Comparison of ENCODE assay signal across 18 cellular contexts in the genomic region with DNA sequence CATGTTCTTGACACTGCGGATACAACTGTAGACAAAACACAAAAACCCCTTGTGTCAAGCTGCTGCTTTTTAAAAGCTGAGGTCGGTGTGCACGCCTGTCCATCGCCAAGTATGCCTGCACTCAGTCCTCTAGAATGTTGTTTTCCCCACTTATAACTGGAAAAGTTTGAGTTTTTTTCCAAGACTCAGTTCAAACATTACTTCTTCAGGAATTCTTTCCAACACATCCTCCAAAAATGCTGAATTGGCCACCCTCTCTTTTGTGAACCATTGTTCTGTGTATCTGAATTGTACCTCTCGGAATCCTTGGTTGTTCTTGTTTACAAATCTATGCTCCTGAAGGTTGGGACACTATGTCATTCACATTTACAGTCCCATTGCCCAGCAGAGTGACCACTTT.
"Had no signal": no experiment of that assay in that cellular context is flagged by ENCODE, and none has a peak within 500 bp of the region (broad histone marks: within the 10 kb centered on the region; RNA-seq: fewer than 3 reads in every experiment).

No MANE protein-coding gene starts in this region.

- H3K27ac ChIP-seq: brain microvascular endothelial cell, cardiac muscle cell had no signal

- ATAC-seq: activated CD4-positive, CD25-positive, alpha-beta regulatory T cell treated with anti-CD3 and anti-CD28 coated beads, Interleukin-2, amount 50 U/mL, for 24 hours; activated CD8-positive, alpha-beta T cell treated with anti-CD3 and anti-CD28 coated beads, Interleukin-2, amount 10 ng/mL, durations not matched to agents 7 days and 5 days had no signal

- H3K27ac Mint-ChIP-seq: activated CD8-positive, alpha-beta T cell treated with anti-CD3 and anti-CD28 coated beads, Interleukin-2, amount 10 ng/mL, durations not matched to agents 7 days and 5 days; T-helper 1 cell treated with Interleukin-12 subunit alpha and Interleukin-12 subunit beta and Interleukin-4 antibody, amounts not matched to agents 30 μg/mL and 1 μg/mL, for 36 hours had no signal

- DNase-seq: activated CD4-positive, alpha-beta T cell treated with anti-CD3 and anti-CD28 coated beads for 4 hours; activated CD8-positive, alpha-beta memory T cell treated with anti-CD3 and anti-CD28 coated beads, Interleukin-2, amount 50 U/mL, for 48 hours; activated CD8-positive, alpha-beta T cell treated with anti-CD3 and anti-CD28 coated beads, Interleukin-2, amount 10 ng/mL, durations not matched to agents 7 days and 5 days; activated naive CD4-positive, alpha-beta T cell treated with anti-CD3 and anti-CD28 coated beads, Interleukin-2, amount 50 U/mL, for 16 hours; activated T-cell treated with anti-CD3 and anti-CD28 coated beads, Interleukin-2, amount 50 U/mL, for 1 hour; aorta; brain microvascular endothelial cell; Karpas-422; MM.1S; NCI-H1105; NCI-H1436; NCI-H1694 treated with DMSO at 0.1 percent for 48 hours; NCI-H2029 treated with DMSO at 0.1 percent for 48 hours; NCI-H524; SHP77 had no signal

- H3K36me3 ChIP-seq: cardiac muscle cell had no signal

- H3K4me3 Mint-ChIP-seq: activated CD8-positive, alpha-beta T cell treated with anti-CD3 and anti-CD28 coated beads, Interleukin-2, amount 10 ng/mL, durations not matched to agents 7 days and 5 days; T-helper 1 cell treated with Interleukin-12 subunit alpha and Interleukin-12 subunit beta and Interleukin-4 antibody, amounts not matched to agents 30 μg/mL and 1 μg/mL, for 36 hours had no signal

- H3K27me3 ChIP-seq: brain microvascular endothelial cell, cardiac muscle cell had no signal

- H3K9me3 Mint-ChIP-seq: T-helper 1 cell treated with Interleukin-12 subunit alpha and Interleukin-12 subunit beta and Interleukin-4 antibody, amounts not matched to agents 30 μg/mL and 1 μg/mL, for 36 hours had no signal

- H3K4me3 ChIP-seq: cardiac muscle cell had no signal
